In genomic region chr1:161462205-161463113, GRCh38 we compare ENCODE assay signal across 7 cellular contexts. TPM values are rescaled to one million over a fixed set of nuclear protein-coding genes. Genes with fewer than 3 reads are reported as not detected.
A peak's percentile ranks its signal among the peaks of the same experiment; 100 is the strongest.
DNase-seq lines count a peak whose midpoint lies in the region; ATAC-seq and TF ChIP-seq lines count a peak whose summit lies in the region.
"Not testable (repeated sequence)": the region's sequence is repeated elsewhere in the genome, so short reads cannot be mapped to it uniquely, and the experiment has no call there.

No MANE protein-coding gene starts in this region.

- not testable (repeated sequence) for DNase-seq in Panc1 (ENCODE audit: low read depth, low spot score); activated naive CD8-positive, alpha-beta T cell treated with anti-CD3 and anti-CD28 coated beads, Interleukin-2, amount 50 U/mL, for 24 hours; naive thymus-derived CD4-positive, alpha-beta T cell

- intact Hi-C loops in Panc1 (cut with micrococcal nuclease; ENCODE audit: unreplicated experiment); naive thymus-derived CD4-positive, alpha-beta T cell (cut with micrococcal nuclease): not testable (repeated sequence)

- not testable (repeated sequence) for H3K36me3 ChIP-seq in Panc1 (ENCODE audit: control insufficient read depth, insufficient read depth, low read length); naive thymus-derived CD4-positive, alpha-beta T cell (ENCODE audit: control insufficient read depth in 2 of 3, insufficient read depth in 3 of 3, low read length in 3 of 3)

- BruUV-seq in Panc1 (replicated peaks; lab: Mats Ljungman, UMichigan): not testable (repeated sequence)

- H3K4me1 ChIP-seq in Panc1 (ENCODE audit: control insufficient read depth, insufficient read depth, low read length); naive thymus-derived CD4-positive, alpha-beta T cell (ENCODE audit: control insufficient read depth in 2 of 2, insufficient read depth in 2 of 2, low read length in 2 of 2): not testable (repeated sequence)

- TF ChIP-seq CTCF in Panc1 (IDR thresholded peaks at IDR 0.05): not testable (repeated sequence)

- not testable (repeated sequence) for H3K4me3 Mint-ChIP-seq in activated naive CD8-positive, alpha-beta T cell treated with anti-CD3 and anti-CD28 coated beads, Interleukin-2, amount 50 U/mL, for 24 hours; naive thymus-derived CD4-positive, alpha-beta T cell

- H3K27me3 Mint-ChIP-seq in activated naive CD8-positive, alpha-beta T cell treated with anti-CD3 and anti-CD28 coated beads, Interleukin-2, amount 50 U/mL, for 24 hours; naive thymus-derived CD4-positive, alpha-beta T cell: not testable (repeated sequence)

- ATAC-seq in GM18909 (IDR thresholded peaks at IDR 0.05; ENCODE audit: poor library complexity, unreplicated experiment) (peak; percentile 38), GM21515 (IDR thresholded peaks at IDR 0.05; ENCODE audit: unreplicated experiment) (peak; percentile 21), HG02763 (IDR thresholded peaks at IDR 0.05; ENCODE audit: unreplicated experiment) (peak; percentile 17), HG03139 (IDR thresholded peaks at IDR 0.05; ENCODE audit: unreplicated experiment) (peak; percentile 23), Panc1 (peak; percentile 72)
- ATAC-seq in activated naive CD8-positive, alpha-beta T cell treated with anti-CD3 and anti-CD28 coated beads, Interleukin-2, amount 50 U/mL, for 24 hours: peak; percentile 44
- peak; percentile 10 for ATAC-seq in naive thymus-derived CD4-positive, alpha-beta T cell

- in situ Hi-C loops in Panc1 (cut with HindIII; ENCODE audit: low pct_unique_long_range_greater_than_20kb, low sequenced_read_pairs): not testable (repeated sequence)

- POLR2A ChIA-PET in Panc1 (lab: Charles Lee); naive thymus-derived CD4-positive, alpha-beta T cell (lab: Charles Lee): not testable (repeated sequence)

- H3K27me3 ChIP-seq in Panc1 (ENCODE audit: control insufficient read depth, insufficient read depth, low read length); naive thymus-derived CD4-positive, alpha-beta T cell (ENCODE audit: control insufficient read depth in 2 of 2, insufficient read depth in 2 of 2, low read length in 2 of 2): not testable (repeated sequence)

- H3K27ac Mint-ChIP-seq in activated naive CD8-positive, alpha-beta T cell treated with anti-CD3 and anti-CD28 coated beads, Interleukin-2, amount 50 U/mL, for 24 hours; naive thymus-derived CD4-positive, alpha-beta T cell: not testable (repeated sequence)

- H3K4me3 ChIP-seq in Panc1 (ENCODE audit: low read depth in 2 of 2, low read length in 2 of 2); naive thymus-derived CD4-positive, alpha-beta T cell (ENCODE audit: low read length): not testable (repeated sequence)

- not testable (repeated sequence) for H3K9me3 Mint-ChIP-seq in activated naive CD8-positive, alpha-beta T cell treated with anti-CD3 and anti-CD28 coated beads, Interleukin-2, amount 50 U/mL, for 24 hours; naive thymus-derived CD4-positive, alpha-beta T cell

- not testable (repeated sequence) for H3K27ac ChIP-seq in Panc1 (ENCODE audit: low read length); naive thymus-derived CD4-positive, alpha-beta T cell (ENCODE audit: low read depth, low read length)

- H3K4me1 Mint-ChIP-seq in activated naive CD8-positive, alpha-beta T cell treated with anti-CD3 and anti-CD28 coated beads, Interleukin-2, amount 50 U/mL, for 24 hours; naive thymus-derived CD4-positive, alpha-beta T cell: not testable (repeated sequence)

- CTCF ChIA-PET in Panc1 (lab: Charles Lee); naive thymus-derived CD4-positive, alpha-beta T cell (lab: Charles Lee): not testable (repeated sequence)

- not testable (repeated sequence) for H3K9me3 ChIP-seq in Panc1 (ENCODE audit: control insufficient read depth, insufficient read depth, low read depth, low read length); naive thymus-derived CD4-positive, alpha-beta T cell (ENCODE audit: control insufficient read depth in 2 of 3, low read length in 3 of 3)

- H3K36me3 Mint-ChIP-seq in activated naive CD8-positive, alpha-beta T cell treated with anti-CD3 and anti-CD28 coated beads, Interleukin-2, amount 50 U/mL, for 24 hours (ENCODE audit: low read depth); naive thymus-derived CD4-positive, alpha-beta T cell: not testable (repeated sequence)

RNA-seq across cellular contexts. Expression of gene FCGR2A, which starts 42.8 kb away (rescaled TPM):
- 0.28 TPM for total RNA-seq in Panc1 (2021; ENCODE audit: unreplicated experiment)
- not detected for polyA plus RNA-seq in Panc1 (2012; ENCODE audit: insufficient read length)
- 10 to 100 TPM in 1 of 5 experiments, 1 to 10 TPM in 3, not detected in 1; 2.7 to 91.5 (median 6.4) TPM for total RNA-seq in naive thymus-derived CD4-positive, alpha-beta T cell
- under 1 TPM; 0.17 to 0.21 TPM for polyA plus RNA-seq in naive thymus-derived CD4-positive, alpha-beta T cell

Comparison
In these comparisons a context has a peak if more than half of its experiments do, and no peak if none do; other contexts are left out.
1. ATAC-seq: peak in every context shown above with its lines; median percentile 72 in Panc1; 44 in activated naive CD8-positive, alpha-beta T cell treated with anti-CD3 and anti-CD28 coated beads, Interleukin-2, amount 50 U/mL, for 24 hours; 38 in GM18909; 23 in HG03139; 21 in GM21515; 17 in HG02763; 10 in naive thymus-derived CD4-positive, alpha-beta T cell.